ENCODE assay signal across 24 cellular contexts in genomic region chr13:51311957-51312520, GRCh38. TPM values are rescaled to one million over a fixed set of nuclear protein-coding genes. Genes with fewer than 3 reads are reported as not detected.
"Had no signal": no experiment of that assay in that cellular context is flagged by ENCODE, and none has a peak within 500 bp of the region (broad histone marks: within the 10 kb centered on the region; RNA-seq: fewer than 3 reads in every experiment).

No MANE protein-coding gene starts in this region.

- H3K4me3 Mint-ChIP-seq: activated B cell treated with CpG ODN at 0.5 μM for 24 hours; activated CD8-positive, alpha-beta T cell treated with anti-CD3 and anti-CD28 coated beads for 36 hours; activated naive CD4-positive, alpha-beta T cell treated with anti-CD3 and anti-CD28 coated beads, Interleukin-2, amount 50 U/mL, for 24 hours; activated T-cell treated with anti-CD3 and anti-CD28 coated beads, Interleukin-2, amount 50 U/mL, for 4 hours; naive B cell had no signal

- H3K4me1 Mint-ChIP-seq: activated B cell treated with CpG ODN at 0.5 μM for 24 hours; activated naive CD4-positive, alpha-beta T cell treated with anti-CD3 and anti-CD28 coated beads, Interleukin-2, amount 50 U/mL, for 24 hours had no signal

- H3K36me3 Mint-ChIP-seq: activated naive CD4-positive, alpha-beta T cell treated with anti-CD3 and anti-CD28 coated beads, Interleukin-2, amount 50 U/mL, for 24 hours; naive B cell had no signal

- DNase-seq: activated B cell treated with CpG ODN at 0.5 μM for 24 hours; activated CD4-positive, alpha-beta T cell treated with anti-CD3 and anti-CD28 coated beads for 48 hours; activated CD8-positive, alpha-beta T cell treated with anti-CD3 and anti-CD28 coated beads for 36 hours; activated effector memory CD4-positive, alpha-beta T cell treated with Interleukin-2 at 50 U/mL for 16 hours; activated T-cell treated with anti-CD3 and anti-CD28 coated beads, Interleukin-2, amount 50 U/mL, for 4 hours; adrenal gland; foreskin keratinocyte; heart left ventricle; islet precursor cell; left lung; mammary epithelial cell; naive B cell; right cardiac atrium; small intestine; stimulated activated CD4-positive, alpha-beta T cell treated with anti-CD3 and anti-CD28 coated beads, Interleukin-4, amount 100 ng/mL, for 24 hours; stimulated activated CD8-positive, alpha-beta memory T cell treated with anti-CD3 and anti-CD28 coated beads, Interleukin-4, amount 100 ng/mL, for 48 hours; stimulated activated naive CD8-positive, alpha-beta T cell treated with anti-CD3 and anti-CD28 coated beads, Interleukin-15, Interleukin-2, amounts not matched to agents 100 U/mL and 50 U/mL, for 24 hours; testis; upper lobe of left lung had no signal

- H3K9me3 ChIP-seq: adrenal gland, heart left ventricle, left lung, neutrophil, testis, upper lobe of left lung had no signal

- H3K36me3 ChIP-seq: adrenal gland, heart left ventricle, left lung, neutrophil, upper lobe of left lung had no signal

- H3K27ac ChIP-seq: adrenal gland, foreskin keratinocyte, heart left ventricle, left lung, neutrophil, testis, upper lobe of left lung had no signal

- H3K27ac Mint-ChIP-seq: activated B cell treated with CpG ODN at 0.5 μM for 24 hours; activated CD8-positive, alpha-beta T cell treated with anti-CD3 and anti-CD28 coated beads for 36 hours; activated naive CD4-positive, alpha-beta T cell treated with anti-CD3 and anti-CD28 coated beads, Interleukin-2, amount 50 U/mL, for 24 hours; naive B cell had no signal

- H3K9me3 Mint-ChIP-seq: activated CD8-positive, alpha-beta T cell treated with anti-CD3 and anti-CD28 coated beads for 36 hours; activated naive CD4-positive, alpha-beta T cell treated with anti-CD3 and anti-CD28 coated beads, Interleukin-2, amount 50 U/mL, for 24 hours; activated T-cell treated with anti-CD3 and anti-CD28 coated beads, Interleukin-2, amount 50 U/mL, for 4 hours had no signal

- H3K27me3 ChIP-seq: adrenal gland, heart left ventricle, left lung, neutrophil, testis, upper lobe of left lung had no signal

- H3K4me3 ChIP-seq: adrenal gland, heart left ventricle, left lung, testis, upper lobe of left lung had no signal

- H3K4me1 ChIP-seq: adrenal gland, foreskin keratinocyte, left lung, testis, upper lobe of left lung had no signal

- ATAC-seq: activated CD8-positive, alpha-beta T cell treated with anti-CD3 and anti-CD28 coated beads for 36 hours; activated T-cell treated with anti-CD3 and anti-CD28 coated beads, Interleukin-2, amount 50 U/mL, for 4 hours; foreskin keratinocyte; heart left ventricle; left lung; right cardiac atrium; SK-N-SH treated with all-trans-retinoic acid at 6 μM for 48 hours; stimulated activated naive CD8-positive, alpha-beta T cell treated with anti-CD3 and anti-CD28 coated beads, Interleukin-15, Interleukin-2, amounts not matched to agents 100 U/mL and 50 U/mL, for 24 hours had no signal

RNA-seq across cellular contexts. Expression of gene SERPINE3, which starts 27.5 kb away (rescaled TPM):
- total RNA-seq: activated B cell treated with CpG ODN at 0.5 μM for 24 hours; activated CD8-positive, alpha-beta T cell treated with anti-CD3 and anti-CD28 coated beads for 36 hours; activated T-cell treated with anti-CD3 and anti-CD28 coated beads, Interleukin-2, amount 50 U/mL, for 4 hours; adrenal gland; cardiac septum; foreskin keratinocyte; left lung; right cardiac atrium; T-helper 1 cell treated with Interleukin-12 subunit alpha and Interleukin-12 subunit beta and Interleukin-4 antibody, amounts not matched to agents 30 ng/mL and 1 ng/mL, for 36 hours; upper lobe of left lung had no signal
- polyA plus RNA-seq: foreskin keratinocyte, heart left ventricle, mammary epithelial cell, right cardiac atrium, small intestine had no signal
